In genomic region chr11:129764204-129764603, GRCh38 we compare ENCODE assay signal across 4 cellular contexts. TPM values are rescaled to one million over a fixed set of nuclear protein-coding genes. Genes with fewer than 3 reads are reported as not detected.
"Had no signal": no experiment of that assay in that cellular context is flagged by ENCODE, and none has a peak within 500 bp of the region (broad histone marks: within the 10 kb centered on the region; RNA-seq: fewer than 3 reads in every experiment).

No MANE protein-coding gene starts in this region.

RNA-seq across cellular contexts. Expression of gene TMEM45B, which starts 51.4 kb away (rescaled TPM):
- total RNA-seq: activated B cell treated with CpG ODN at 0.5 μM for 24 hours, astrocyte, Right ventricle myocardium inferior, SK-MEL-5 had no signal
